32 cellular contexts compared by ENCODE assay signal in genomic region chr2:214904634-214905033, GRCh38.
"Had no signal": no experiment of that assay in that cellular context is flagged by ENCODE, and none has a peak within 500 bp of the region (broad histone marks: within the 10 kb centered on the region; RNA-seq: fewer than 3 reads in every experiment).

No MANE protein-coding gene starts in this region.

- H3K4me1 ChIP-seq: ascending aorta, breast epithelium, colonic mucosa, esophagus muscularis mucosa, gastrocnemius medialis, heart left ventricle had no signal

- H3K4me3 ChIP-seq: ascending aorta, breast epithelium, cardiac muscle cell, colonic mucosa, esophagus muscularis mucosa, gastrocnemius medialis, heart left ventricle had no signal

- H3K4me1 Mint-ChIP-seq: activated CD4-positive, alpha-beta memory T cell treated with anti-CD3 and anti-CD28 coated beads, Interleukin-2, amount 10 ng/mL, durations not matched to agents 7 days and 5 days; activated CD4-positive, alpha-beta T cell treated with anti-CD3 and anti-CD28 coated beads, Interleukin-2, amount 10 ng/mL, durations not matched to agents 7 days and 5 days; activated naive CD4-positive, alpha-beta T cell treated with anti-CD3 and anti-CD28 coated beads, Interleukin-2, amount 10 ng/mL, durations not matched to agents 7 days and 5 days; activated naive CD8-positive, alpha-beta T cell treated with anti-CD3 and anti-CD28 coated beads, Interleukin-2, amount 10 ng/mL, durations not matched to agents 7 days and 5 days; T-helper 17 cell had no signal

- H3K9me3 Mint-ChIP-seq: activated CD4-positive, alpha-beta memory T cell treated with anti-CD3 and anti-CD28 coated beads, Interleukin-2, amount 10 ng/mL, durations not matched to agents 7 days and 5 days; activated CD4-positive, alpha-beta T cell treated with anti-CD3 and anti-CD28 coated beads, Interleukin-2, amount 10 ng/mL, durations not matched to agents 7 days and 5 days; activated naive CD4-positive, alpha-beta T cell treated with anti-CD3 and anti-CD28 coated beads, Interleukin-2, amount 10 ng/mL, durations not matched to agents 7 days and 5 days; activated naive CD4-positive, alpha-beta T cell treated with anti-CD3 and anti-CD28 coated beads, Interleukin-2, amount 50 U/mL, for 72 hours; activated naive CD8-positive, alpha-beta T cell treated with anti-CD3 and anti-CD28 coated beads, Interleukin-2, amount 10 ng/mL, durations not matched to agents 7 days and 5 days; activated T-cell treated with anti-CD3 and anti-CD28 coated beads, Interleukin-2, amount 50 U/mL, for 24 hours; activated T-cell treated with anti-CD3 and anti-CD28 coated beads, Interleukin-2, amount 50 U/mL, for 72 hours; T-helper 2 cell treated with Interferon-gamma antibody and Interleukin-4, amounts not matched to agents 5 μg/mL and 100 μg/mL, for 36 hours had no signal

- H3K27me3 ChIP-seq: ascending aorta, breast epithelium, cardiac muscle cell, colonic mucosa, esophagus muscularis mucosa, foreskin keratinocyte, gastrocnemius medialis, heart left ventricle had no signal

- H3K27ac ChIP-seq: ascending aorta, breast epithelium, cardiac muscle cell, colonic mucosa, esophagus muscularis mucosa, foreskin keratinocyte, gastrocnemius medialis, heart left ventricle had no signal

- H3K9me3 ChIP-seq: ascending aorta, breast epithelium, colonic mucosa, esophagus muscularis mucosa, gastrocnemius medialis, heart left ventricle had no signal

- H3K36me3 ChIP-seq: ascending aorta, breast epithelium, cardiac muscle cell, colonic mucosa, esophagus muscularis mucosa, gastrocnemius medialis, heart left ventricle had no signal

- H3K27ac Mint-ChIP-seq: activated CD4-positive, alpha-beta memory T cell treated with anti-CD3 and anti-CD28 coated beads, Interleukin-2, amount 10 ng/mL, durations not matched to agents 7 days and 5 days; activated CD4-positive, alpha-beta T cell treated with anti-CD3 and anti-CD28 coated beads, Interleukin-2, amount 10 ng/mL, durations not matched to agents 7 days and 5 days; activated naive CD4-positive, alpha-beta T cell treated with anti-CD3 and anti-CD28 coated beads, Interleukin-2, amount 10 ng/mL, durations not matched to agents 7 days and 5 days; activated naive CD4-positive, alpha-beta T cell treated with anti-CD3 and anti-CD28 coated beads, Interleukin-2, amount 50 U/mL, for 72 hours; activated naive CD8-positive, alpha-beta T cell treated with anti-CD3 and anti-CD28 coated beads, Interleukin-2, amount 10 ng/mL, durations not matched to agents 7 days and 5 days; activated T-cell treated with anti-CD3 and anti-CD28 coated beads, Interleukin-2, amount 50 U/mL, for 24 hours; activated T-cell treated with anti-CD3 and anti-CD28 coated beads, Interleukin-2, amount 50 U/mL, for 72 hours; T-helper 17 cell; T-helper 2 cell treated with Interferon-gamma antibody and Interleukin-4, amounts not matched to agents 5 μg/mL and 100 μg/mL, for 36 hours had no signal

- H3K27me3 Mint-ChIP-seq: activated CD4-positive, alpha-beta memory T cell treated with anti-CD3 and anti-CD28 coated beads, Interleukin-2, amount 10 ng/mL, durations not matched to agents 7 days and 5 days; activated CD4-positive, alpha-beta T cell treated with anti-CD3 and anti-CD28 coated beads, Interleukin-2, amount 10 ng/mL, durations not matched to agents 7 days and 5 days; activated naive CD4-positive, alpha-beta T cell treated with anti-CD3 and anti-CD28 coated beads, Interleukin-2, amount 10 ng/mL, durations not matched to agents 7 days and 5 days; activated naive CD8-positive, alpha-beta T cell treated with anti-CD3 and anti-CD28 coated beads, Interleukin-2, amount 10 ng/mL, durations not matched to agents 7 days and 5 days; activated T-cell treated with anti-CD3 and anti-CD28 coated beads, Interleukin-2, amount 50 U/mL, for 24 hours; brain had no signal

- ATAC-seq: activated naive CD4-positive, alpha-beta T cell treated with anti-CD3 and anti-CD28 coated beads, Interleukin-2, amount 50 U/mL, for 72 hours; activated T-cell treated with anti-CD3 and anti-CD28 coated beads, Interleukin-2, amount 50 U/mL, for 72 hours; foreskin keratinocyte; gastrocnemius medialis; heart left ventricle; T-helper 17 cell had no signal

- H3K4me3 Mint-ChIP-seq: activated CD4-positive, alpha-beta memory T cell treated with anti-CD3 and anti-CD28 coated beads, Interleukin-2, amount 10 ng/mL, durations not matched to agents 7 days and 5 days; activated CD4-positive, alpha-beta T cell treated with anti-CD3 and anti-CD28 coated beads, Interleukin-2, amount 10 ng/mL, durations not matched to agents 7 days and 5 days; activated naive CD4-positive, alpha-beta T cell treated with anti-CD3 and anti-CD28 coated beads, Interleukin-2, amount 10 ng/mL, durations not matched to agents 7 days and 5 days; activated naive CD8-positive, alpha-beta T cell treated with anti-CD3 and anti-CD28 coated beads, Interleukin-2, amount 10 ng/mL, durations not matched to agents 7 days and 5 days; activated T-cell treated with anti-CD3 and anti-CD28 coated beads, Interleukin-2, amount 50 U/mL, for 24 hours; activated T-cell treated with anti-CD3 and anti-CD28 coated beads, Interleukin-2, amount 50 U/mL, for 72 hours; brain; T-helper 17 cell; T-helper 2 cell treated with Interferon-gamma antibody and Interleukin-4, amounts not matched to agents 5 μg/mL and 100 μg/mL, for 36 hours had no signal

- DNase-seq: activated CD4-positive, alpha-beta memory T cell treated with anti-CD3 and anti-CD28 coated beads, Interleukin-2, amount 10 ng/mL, durations not matched to agents 7 days and 5 days; activated CD4-positive, alpha-beta T cell treated with anti-CD3 and anti-CD28 coated beads for 1 hour; activated CD4-positive, alpha-beta T cell treated with anti-CD3 and anti-CD28 coated beads for 4 hours; activated CD4-positive, alpha-beta T cell treated with anti-CD3 and anti-CD28 coated beads, Interleukin-2, amount 10 ng/mL, durations not matched to agents 7 days and 5 days; activated CD4-positive, alpha-beta T cell treated with anti-CD3 and anti-CD28 coated beads, Interleukin-2, amount 50 U/mL, for 4 hours; activated CD8-positive, alpha-beta memory T cell treated with anti-CD3 and anti-CD28 coated beads, Interleukin-2, amount 50 U/mL, for 48 hours; activated gamma-delta T cell; activated naive CD4-positive, alpha-beta T cell; activated naive CD4-positive, alpha-beta T cell treated with anti-CD3 and anti-CD28 coated beads, Interleukin-2, amount 10 ng/mL, durations not matched to agents 7 days and 5 days; activated naive CD8-positive, alpha-beta T cell treated with anti-CD3 and anti-CD28 coated beads, Interleukin-2, amount 10 ng/mL, durations not matched to agents 7 days and 5 days; activated T-cell treated with anti-CD3 and anti-CD28 coated beads for 4 hours; activated T-cell treated with anti-CD3 and anti-CD28 coated beads, Interleukin-2, amount 50 U/mL, for 24 hours; activated T-cell treated with anti-CD3 and anti-CD28 coated beads, Interleukin-2, amount 50 U/mL, for 72 hours; central memory CD4-positive, alpha-beta T cell; cerebellar nuclear complex; colonic mucosa; effector CD8-positive, alpha-beta T cell; erythroblast; foreskin keratinocyte; gastrocnemius medialis; glutamatergic neuron; heart left ventricle; T-helper 1 cell; T-helper 17 cell; T1000 had no signal

- H3K36me3 Mint-ChIP-seq: activated naive CD4-positive, alpha-beta T cell treated with anti-CD3 and anti-CD28 coated beads, Interleukin-2, amount 10 ng/mL, durations not matched to agents 7 days and 5 days; activated naive CD4-positive, alpha-beta T cell treated with anti-CD3 and anti-CD28 coated beads, Interleukin-2, amount 50 U/mL, for 72 hours; activated naive CD8-positive, alpha-beta T cell treated with anti-CD3 and anti-CD28 coated beads, Interleukin-2, amount 10 ng/mL, durations not matched to agents 7 days and 5 days; brain had no signal
